14 cellular contexts compared by ENCODE assay signal in the genomic region with DNA sequence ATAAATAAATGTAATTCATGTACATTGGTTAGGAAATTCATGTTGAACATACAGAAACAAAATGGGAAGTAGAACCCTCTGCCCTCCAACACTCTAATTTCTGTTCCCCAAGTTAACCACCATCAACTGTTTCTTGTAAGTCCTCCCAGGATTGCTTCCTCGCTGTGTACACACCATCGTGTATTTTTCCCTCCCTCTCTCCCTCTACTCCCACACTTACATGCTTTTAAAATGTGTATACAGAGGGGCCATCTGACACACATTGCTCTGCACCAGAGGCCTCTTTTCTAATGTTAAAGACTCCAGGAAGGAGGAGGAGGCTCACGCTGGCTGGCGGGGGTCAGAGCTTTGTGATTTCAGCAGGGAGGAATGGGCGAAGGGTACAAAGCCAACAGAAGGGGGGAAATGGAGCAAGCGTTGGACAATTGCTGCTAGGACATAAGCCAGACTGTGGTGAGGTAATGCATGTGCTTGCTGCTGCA. TPM values are rescaled to one million over a fixed set of nuclear protein-coding genes. Genes with fewer than 3 reads are reported as not detected.
DNase-seq lines count a peak whose midpoint lies in the region; ATAC-seq and TF ChIP-seq lines count a peak whose summit lies in the region.
"Had no signal": no experiment of that assay in that cellular context is flagged by ENCODE, and none has a peak within 500 bp of the region (broad histone marks: within the 10 kb centered on the region; RNA-seq: fewer than 3 reads in every experiment).

No MANE protein-coding gene starts in this region.

- DNase-seq in NCI-H2171 treated with DMSO at 0.1 percent for 48 hours (lab: John Stamatoyannopoulos, UW), result peak; percentile 6
- DNase-seq in NCI-H2171 (lab: John Stamatoyannopoulos, UW), result no peak
- DNase-seq in right cardiac atrium, result peak in 2 of 3 donors; percentile 55 to 71
- peak; percentile 38 for DNase-seq in stromal cell of bone marrow (ENCODE audit: low read depth)
- DNase-seq in stimulated activated CD4-positive, alpha-beta T cell treated with anti-CD3 and anti-CD28 coated beads, Interleukin-12 subunit alpha, Interleukin-12 subunit beta, amount 100 ng/mL, for 4 hours, result no peak
- DNase-seq: activated CD4-positive, alpha-beta T cell treated with anti-CD3 and anti-CD28 coated beads for 1 hour; effector memory CD4-positive, alpha-beta T cell; NCI-H2081; pancreas had no signal

- intact Hi-C loops in right cardiac atrium (cut with DNase I), result loop anchor here in 2 of 4 donors (5.0 to 10.0 kb wide), 3 partner anchors 33 to 176 kb away; partner anchors contain the start of gene GSTK1 (in 1 of the 2)

- H3K27me3 ChIP-seq in right cardiac atrium (ENCODE audit: control insufficient read depth, insufficient read depth), result no peaks in the 10 kb centered on the region
- H3K27me3 ChIP-seq: pancreas had no signal

- no peak overlapping the region for H3K27ac ChIP-seq in right cardiac atrium (ENCODE audit: low read length)
- H3K27ac ChIP-seq: 22Rv1, pancreas had no signal

- H3K9me3 ChIP-seq in right cardiac atrium (ENCODE audit: control insufficient read depth, low read length), result no peaks in the 10 kb centered on the region
- H3K9me3 ChIP-seq: pancreas had no signal

- H3K4me1 ChIP-seq in right cardiac atrium (ENCODE audit: control insufficient read depth, insufficient read depth, low read length), result no peaks in the 10 kb centered on the region

- no peak overlapping the region for H3K4me3 ChIP-seq in right cardiac atrium (ENCODE audit: low read length)
- H3K4me3 ChIP-seq: pancreas had no signal

- peak; percentile 17 for ATAC-seq in SK-N-SH treated with all-trans-retinoic acid at 6 μM for 48 hours
- peak; percentile 67 to 70 for ATAC-seq in right cardiac atrium
- no peak for ATAC-seq in HG02763 (IDR thresholded peaks at IDR 0.05; ENCODE audit: unreplicated experiment)
- ATAC-seq in GM19463 (IDR thresholded peaks at IDR 0.05; ENCODE audit: unreplicated experiment), result no peak
- ATAC-seq: pancreas had no signal

- WGBS in right cardiac atrium, result 28% methylated on average over 6 of the region's 6 CpGs

TF ChIP-seq in SK-N-SH treated with all-trans-retinoic acid at 6 μM for 48 hours, 23 proteins besides CTCF, POLR2A, EP300 and RAD21:
- TF ChIP-seq TOX (CRISPR knock-in tag; IDR thresholded peaks at IDR 0.05; ENCODE audit: borderline replicate concordance) (no peak), SNAI2 (CRISPR knock-in tag; IDR thresholded peaks at IDR 0.05) (0 out of 2 replicates have a peak, but pooled peaks have one; percentile 16)
TF ChIP-seq in SK-N-SH treated with all-trans-retinoic acid at 6 μM for 48 hours: peak in this region for 1.

RNA-seq across cellular contexts. Expression of gene EPHA1, which starts 1.9 kb away (rescaled TPM):
- total RNA-seq in right cardiac atrium, result under 1 TPM in 2 of 4 donors, not detected in 2; 0.46 to 0.56 TPM
- 0.02 TPM for polyA plus RNA-seq in right cardiac atrium
- total RNA-seq: RPMI7951 had no signal

RNA-seq across cellular contexts. Expression of gene ZYX, which starts 29.4 kb away (rescaled TPM):
- total RNA-seq in right cardiac atrium, result 100 to 1,000 TPM in 1 of 4 donors, 10 to 100 TPM in 3; 80.1 to 127 (median 92.6) TPM
- polyA plus RNA-seq in right cardiac atrium, result 74.7 TPM

RNA-seq across cellular contexts. Expression of gene TAS2R60, which starts 32.7 kb away (rescaled TPM):
- not detected for total RNA-seq in right cardiac atrium
- not detected for polyA plus RNA-seq in right cardiac atrium
- total RNA-seq: pancreas, RPMI7951 had no signal
- polyA plus RNA-seq: pancreas had no signal

RNA-seq across cellular contexts. Expression of gene FAM131B, which starts 48.1 kb away (rescaled TPM):
- total RNA-seq in right cardiac atrium, result under 1 TPM; 0.21 to 0.51 (median 0.39) TPM
- polyA plus RNA-seq in right cardiac atrium, result 0.27 TPM
- total RNA-seq: RPMI7951 had no signal

Comparison
In these comparisons a context has a peak if more than half of its experiments do, and no peak if none do; other contexts are left out.
1. DNase-seq: peak in NCI-H2171 treated with DMSO at 0.1 percent for 48 hours (single experiment), right cardiac atrium (2 of 3) and stromal cell of bone marrow (single experiment); none in NCI-H2171 (single experiment) and stimulated activated CD4-positive, alpha-beta T cell treated with anti-CD3 and anti-CD28 coated beads, Interleukin-12 subunit alpha, Interleukin-12 subunit beta, amount 100 ng/mL, for 4 hours (single experiment).
2. ATAC-seq: peak in SK-N-SH treated with all-trans-retinoic acid at 6 μM for 48 hours (single experiment) and right cardiac atrium (2 of 2); none in HG02763 (single experiment) and GM19463 (single experiment).